8 cellular contexts compared by ENCODE assay signal in the genomic region with DNA sequence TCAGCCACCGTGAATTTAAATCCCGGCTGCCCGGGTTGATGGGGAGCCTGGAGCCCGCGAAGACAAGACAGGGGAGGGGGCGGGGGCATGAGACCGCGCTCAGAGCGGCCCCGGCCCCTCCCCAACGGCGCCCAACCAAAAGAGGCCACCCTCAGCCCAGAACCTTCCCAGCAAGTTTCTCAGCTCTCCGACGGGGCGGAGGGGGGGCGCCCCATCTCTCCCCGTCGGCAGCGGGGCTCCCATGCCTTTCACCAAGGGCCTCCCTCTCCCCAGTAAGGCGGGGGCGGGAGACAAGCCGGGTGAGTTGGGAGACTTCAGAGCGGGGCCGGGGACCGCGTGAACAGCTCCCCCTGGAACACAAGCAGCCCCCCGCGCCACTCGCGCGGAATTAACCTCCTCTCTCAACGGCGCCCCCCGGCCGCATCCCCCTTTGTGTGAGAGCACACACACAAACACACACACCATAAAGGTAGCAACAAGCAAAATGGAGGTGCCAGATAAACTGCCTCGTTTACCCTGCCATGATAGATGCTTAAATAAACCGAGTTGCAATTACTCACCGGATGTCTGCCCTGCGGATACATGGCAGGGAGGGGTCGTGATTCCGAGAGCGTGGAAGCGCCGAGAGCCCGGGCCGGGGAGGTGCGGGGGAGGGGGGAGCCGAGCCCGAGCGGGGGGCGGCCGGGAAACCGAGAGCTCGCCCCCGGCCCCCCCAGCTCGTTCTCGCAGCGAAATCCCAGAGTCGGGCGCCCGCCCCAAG. TPM values are rescaled to one million over a fixed set of nuclear protein-coding genes. Genes with fewer than 3 reads are reported as not detected.
DNase-seq lines count a peak whose midpoint lies in the region; ATAC-seq, FAIRE-seq and TF ChIP-seq lines count a peak whose summit lies in the region.

No MANE protein-coding gene starts in this region.

- intact Hi-C loops in heart left ventricle (cut with DNase I) = loop anchor here in 9 of 10 donors (5.0 to 10.0 kb wide), 12 partner anchors 71 to 622 kb away; no protein-coding TSS in a partner anchor

- peak overlapping the region; percentile 92 for H3K9ac ChIP-seq in OCI-LY3 (ENCODE audit: low read length)

- H3K79me2 ChIP-seq in OCI-LY3 (ENCODE audit: low read length) = peaks cover 63% of the 10 kb centered on the region

- no peak for TF ChIP-seq POLR2A in heart left ventricle (IDR thresholded peaks at IDR 0.05)
- TF ChIP-seq POLR2A in GM12891 (IDR thresholded peaks at IDR 0.05; ENCODE audit: low read depth, low read length) = no peak

- 1% methylated on average over 28 to 61 of the region's 61 CpGs for WGBS in heart left ventricle, 4 donors

- H2AFZ ChIP-seq in OCI-LY3 (ENCODE audit: low read depth, low read length) = no peak overlapping the region

- peaks cover 52% of the 10 kb centered on the region for H4K20me1 ChIP-seq in OCI-LY3 (ENCODE audit: insufficient read depth, low read length)

- H3K9me3 ChIP-seq in OCI-LY3 (ENCODE audit: insufficient read depth, low read length) (no peaks in the 10 kb centered on the region), heart left ventricle (no peaks in the 10 kb centered on the region)

- DNase-seq in NCI-H82 (lab: John Stamatoyannopoulos, UW) (peak; percentile 76), NCI-H82 treated with DMSO at 0.1 percent for 48 hours (lab: John Stamatoyannopoulos, UW; ENCODE audit: unreplicated experiment) (no peak), heart left ventricle (peak in 3 of 5 donors; percentile 37 to 78 (median 48)), retina (peak; percentile 88), GM12891 (ENCODE audit: insufficient read length, low spot score) (no peak)
- DNase-seq in activated effector memory CD4-positive, alpha-beta T cell treated with Interleukin-2 at 50 U/mL for 16 hours = peak; percentile 41

- H3K36me3 ChIP-seq in OCI-LY3 (replicated peaks; ENCODE audit: low read depth, low read length) = peaks cover 56% of the 10 kb centered on the region
- peaks cover 0 to 20% (median 0%) of the 10 kb centered on the region in 9 donors for H3K36me3 ChIP-seq in heart left ventricle

- ATAC-seq in heart left ventricle (no peak), GM19463 (IDR thresholded peaks at IDR 0.05; ENCODE audit: unreplicated experiment) (no peak)

- peaks cover 47% of the 10 kb centered on the region for H3K4me1 ChIP-seq in OCI-LY3 (ENCODE audit: low read length)
- H3K4me1 ChIP-seq in heart left ventricle = peaks cover 2 to 83% (median 63%) of the 10 kb centered on the region in 12 donors

- no peak for FAIRE-seq in GM12891 (lab: Jason Lieb, UNC)

- H3K27ac ChIP-seq in OCI-LY3 (ENCODE audit: low read length) (peak overlapping the region; percentile 76), heart left ventricle (peak overlapping the region in 10 of 12 donors; percentile 88 to 98 (median 96))

- TF ChIP-seq CTCF in OCI-LY3 (IDR thresholded peaks at IDR 0.05; ENCODE audit: low read depth, low read length) (no peak), heart left ventricle (IDR thresholded peaks at IDR 0.05) (peak in 2 of 12 donors; percentile 13 to 20)

- no peaks in the 10 kb centered on the region for H3K27me3 ChIP-seq in OCI-LY3 (ENCODE audit: low read depth, low read length)
- peaks cover 0 to 10% (median 0%) of the 10 kb centered on the region in 9 donors for H3K27me3 ChIP-seq in heart left ventricle

- peak overlapping the region; percentile 89 for H3K4me2 ChIP-seq in OCI-LY3 (ENCODE audit: low read length)

- H3K4me3 ChIP-seq in OCI-LY3 (ENCODE audit: low read length) (peak overlapping the region; percentile 84), heart left ventricle (peak overlapping the region; percentile 59 to 93 (median 78))

TF ChIP-seq in GM12891, 5 proteins besides CTCF, POLR2A, EP300 and RAD21:
- no peak for TF ChIP-seq PAX5 (IDR thresholded peaks at IDR 0.05; ENCODE audit: insufficient read depth, low read length, severe bottlenecking)
TF ChIP-seq in GM12891: peak in this region for 0.

RNA-seq across cellular contexts. Expression of gene TLE3, which starts 1.3 kb away (rescaled TPM):
- 10 to 100 TPM in 7 of 9 donors, 1 to 10 TPM in 2; 9.3 to 49.6 (median 16.4) TPM for total RNA-seq in heart left ventricle
- 10 to 100 TPM in 1 of 2 donors, 1 to 10 TPM in 1; 4.8 to 16.5 TPM for polyA plus RNA-seq in heart left ventricle
- polyA plus RNA-seq in GM12891 (2012; ENCODE audit: low read depth, missing spikeins) = 18.6 TPM

Comparison
In these comparisons a context has a peak if more than half of its experiments do, and no peak if none do; other contexts are left out.
1. DNase-seq: peak in NCI-H82 (single experiment), activated effector memory CD4-positive, alpha-beta T cell treated with Interleukin-2 at 50 U/mL for 16 hours (single experiment), heart left ventricle (3 of 5) and retina (single experiment); none in NCI-H82 treated with DMSO at 0.1 percent for 48 hours (single experiment) and GM12891 (single experiment).